8 cellular contexts compared by ENCODE assay signal in genomic region chr7:128862571-128863432, GRCh38. TPM values are rescaled to one million over a fixed set of nuclear protein-coding genes. Genes with fewer than 3 reads are reported as not detected.
DNase-seq lines count a peak whose midpoint lies in the region; ATAC-seq and TF ChIP-seq lines count a peak whose summit lies in the region.

ATP6V1F (plus strand) TSS chr7:128862856; CDS start chr7:128862905, 49 bp downstream.

- TF ChIP-seq CTCF in CD8-positive, alpha-beta T cell (IDR thresholded peaks at IDR 0.05) = no peak
- no peak for TF ChIP-seq CTCF in lower lobe of right lung (IDR thresholded peaks at IDR 0.05)

- H3K4me1 Mint-ChIP-seq in CD8-positive, alpha-beta T cell (ENCODE audit: low read depth) = peaks cover 34% of the 10 kb centered on the region

- intact Hi-C loops in CD8-positive, alpha-beta T cell (cut with DNase I, micrococcal nuclease) = loop anchor here (1.0 to 10.0 kb wide), 17 partner anchors 20 to 1209 kb away; partner anchors contain the start of genes CALU (in 2 of the 2), CCDC136 (in 2 of the 2), AHCYL2 (in 1 of the 2) and HILPDA (in 1 of the 2)
- intact Hi-C loops in lower lobe of right lung (cut with DNase I) = no loop called here

- H3K9me3 ChIP-seq in CD8-positive, alpha-beta T cell (ENCODE audit: low read length) = no peaks in the 10 kb centered on the region
- H3K9me3 ChIP-seq in ectodermal cell (ENCODE audit: control insufficient read depth, low read length) = no peaks in the 10 kb centered on the region
- no peaks in the 10 kb centered on the region for H3K9me3 ChIP-seq in lower lobe of right lung

- peak within 1 kb of the TSS; percentile 94 for H3K27ac Mint-ChIP-seq in CD8-positive, alpha-beta T cell

- WGBS in ectodermal cell, 2 experiments = 1% methylated on average over 65 of the region's 65 CpGs

- no peaks in the 10 kb centered on the region for H3K9me3 Mint-ChIP-seq in CD8-positive, alpha-beta T cell

- H3K4me3 Mint-ChIP-seq in CD8-positive, alpha-beta T cell = peak within 1 kb of the TSS; percentile 96

- H3K27me3 ChIP-seq in CD8-positive, alpha-beta T cell (ENCODE audit: insufficient read depth, low read length) = no peaks in the 10 kb centered on the region
- peaks cover 10% of the 10 kb centered on the region for H3K27me3 ChIP-seq in ectodermal cell (ENCODE audit: control insufficient read depth, insufficient read depth, low read length, poor library complexity, severe bottlenecking)
- no peaks in the 10 kb centered on the region for H3K27me3 ChIP-seq in lower lobe of right lung (ENCODE audit: low read depth)

- CTCF ChIA-PET in CD8-positive, alpha-beta T cell (lab: Charles Lee) = interaction anchor here (0.6 to 4.3 kb wide), 7 partner anchors 13 to 229 kb away, joined by 3 to 23 read pairs (median 5); partner anchors contain the start of gene CALU

- no peaks in the 10 kb centered on the region for H3K36me3 ChIP-seq in CD8-positive, alpha-beta T cell (ENCODE audit: insufficient read depth, low read length)
- no peaks in the 10 kb centered on the region for H3K36me3 ChIP-seq in ectodermal cell (ENCODE audit: control insufficient read depth, insufficient read depth, low read length)
- peaks cover 18% of the 10 kb centered on the region for H3K36me3 ChIP-seq in lower lobe of right lung

- peak; percentile 97 to 100 (median 99) for DNase-seq in CD8-positive, alpha-beta T cell
- DNase-seq in HS-27A (ENCODE audit: low read depth) = peak; percentile 79
- peak; percentile 95 for DNase-seq in NK-92 (lab: John Stamatoyannopoulos, UW; ENCODE audit: unreplicated experiment)
- DNase-seq in activated CD8-positive, alpha-beta memory T cell treated with anti-CD3 and anti-CD28 coated beads for 1 hour (ENCODE audit: extremely low read depth in 1 of 2, low read depth in 1 of 2) = peak; percentile 95 to 97
- peak; percentile 98 for DNase-seq in lower lobe of right lung
- peak; percentile 98 to 99 (median 99) for DNase-seq in stimulated activated CD4-positive, alpha-beta T cell treated with anti-CD3 and anti-CD28 coated beads, TNF-alpha, amount 100 ng/mL, for 24 hours (ENCODE audit: low read depth in 3 of 3)

- H3K27me3 Mint-ChIP-seq in CD8-positive, alpha-beta T cell (ENCODE audit: low read depth) = no peaks in the 10 kb centered on the region

- POLR2A ChIA-PET in CD8-positive, alpha-beta T cell (lab: Charles Lee) = interaction anchor here (1.2 to 2.1 kb wide), 2 partner anchors 72 to 123 kb away, joined by 4 to 6 read pairs; partner anchors contain the start of gene CALU

- peak within 1 kb of the TSS; percentile 71 for H3K27ac ChIP-seq in CD8-positive, alpha-beta T cell (ENCODE audit: low read depth, low read length)
- H3K27ac ChIP-seq in ectodermal cell (ENCODE audit: insufficient read depth, low read depth, low read length, poor library complexity, severe bottlenecking) = no peak within 1 kb of the TSS
- H3K27ac ChIP-seq in lower lobe of right lung = peak within 1 kb of the TSS; percentile 84

- peaks cover 17% of the 10 kb centered on the region for H3K4me1 ChIP-seq in CD8-positive, alpha-beta T cell (ENCODE audit: insufficient read depth, low read length)
- peaks cover 6% of the 10 kb centered on the region for H3K4me1 ChIP-seq in ectodermal cell (ENCODE audit: control insufficient read depth, insufficient read depth, low read length)
- peaks cover 19% of the 10 kb centered on the region for H3K4me1 ChIP-seq in lower lobe of right lung

- H3K4me3 ChIP-seq in CD8-positive, alpha-beta T cell (ENCODE audit: low read depth, low read length) = peak within 1 kb of the TSS; percentile 92
- H3K4me3 ChIP-seq in ectodermal cell (ENCODE audit: insufficient read depth, low read depth, low read length) = peak within 1 kb of the TSS; percentile 85
- H3K4me3 ChIP-seq in lower lobe of right lung = peak within 1 kb of the TSS; percentile 93

- peaks cover 32% of the 10 kb centered on the region for H3K36me3 Mint-ChIP-seq in CD8-positive, alpha-beta T cell

- peak; percentile 87 for ATAC-seq in CD8-positive, alpha-beta T cell
- ATAC-seq in GM19463 (IDR thresholded peaks at IDR 0.05; ENCODE audit: unreplicated experiment) = peak; percentile 86
- ATAC-seq in lower lobe of right lung = peak; percentile 98

RNA-seq across cellular contexts. Expression of gene ATP6V1F, which starts in this region (rescaled TPM):
- 10 to 100 TPM; 54.8 to 59.3 TPM for total RNA-seq in CD8-positive, alpha-beta T cell
- 154 TPM for polyA plus RNA-seq in ectodermal cell (2013, experiment 1 of 4)
- polyA plus RNA-seq in ectodermal cell (2013, experiment 2 of 4) = 141 TPM
- polyA plus RNA-seq in ectodermal cell (2013, experiment 3 of 4) = 119 TPM
- 139 TPM for polyA plus RNA-seq in ectodermal cell (2013, experiment 4 of 4)
- total RNA-seq in lower lobe of right lung = 208 TPM
